In genomic region chr11:103662880-103663279, GRCh38 we compare ENCODE assay signal across 18 cellular contexts.
A peak's percentile ranks its signal among the peaks of the same experiment; 100 is the strongest.
DNase-seq lines count a peak whose midpoint lies in the region; ATAC-seq and TF ChIP-seq lines count a peak whose summit lies in the region.
"Had no signal": no experiment of that assay in that cellular context is flagged by ENCODE, and none has a peak within 500 bp of the region (broad histone marks: within the 10 kb centered on the region; RNA-seq: fewer than 3 reads in every experiment).

No MANE protein-coding gene starts in this region.

- H3K27me3 Mint-ChIP-seq in activated T-helper 1 cell treated with anti-CD3 and anti-CD28 coated beads, Interleukin-12 subunit alpha, Interleukin-12 subunit beta, Interleukin-2, Interleukin-4 antibody, amounts not matched to agents 30 ng/mL and 10 ng/mL and 1 ng/mL, durations not matched to agents 14 hours and 24 hours and 36 hours (ENCODE audit: insufficient read depth), result peaks cover 2% of the 10 kb centered on the region
- H3K27me3 Mint-ChIP-seq: activated CD4-positive, alpha-beta memory T cell treated with anti-CD3 and anti-CD28 coated beads, Interleukin-2, amount 10 ng/mL, durations not matched to agents 7 days and 5 days had no signal

- no peak for TF ChIP-seq POLR2A in heart left ventricle (IDR thresholded peaks at IDR 0.05)

- H3K27ac ChIP-seq in heart left ventricle, result no peak overlapping the region
- H3K27ac ChIP-seq: dorsolateral prefrontal cortex, gastrocnemius medialis, uterus had no signal

- H3K4me3 ChIP-seq in heart left ventricle, result peak overlapping the region in 1 of 12 donors; percentile 7
- H3K4me3 ChIP-seq: dorsolateral prefrontal cortex, gastrocnemius medialis, uterus had no signal

- TF ChIP-seq CTCF in heart left ventricle (IDR thresholded peaks at IDR 0.05), result no peak

- no peaks in the 10 kb centered on the region for H3K9me3 Mint-ChIP-seq in activated T-helper 1 cell treated with anti-CD3 and anti-CD28 coated beads, Interleukin-12 subunit alpha, Interleukin-12 subunit beta, Interleukin-2, Interleukin-4 antibody, amounts not matched to agents 30 ng/mL and 10 ng/mL and 1 ng/mL, durations not matched to agents 14 hours and 24 hours and 36 hours
- H3K9me3 Mint-ChIP-seq: activated CD4-positive, alpha-beta memory T cell treated with anti-CD3 and anti-CD28 coated beads, Interleukin-2, amount 10 ng/mL, durations not matched to agents 7 days and 5 days had no signal

- intact Hi-C loops in activated T-helper 1 cell treated with anti-CD3 and anti-CD28 coated beads, Interleukin-12 subunit alpha, Interleukin-12 subunit beta, Interleukin-2, Interleukin-4 antibody, amounts not matched to agents 30 ng/mL and 10 ng/mL and 1 ng/mL, durations not matched to agents 14 hours and 24 hours and 36 hours (cut with micrococcal nuclease), result no loop called here
- intact Hi-C loops in heart left ventricle (cut with DNase I), result no loop called here

- no peaks in the 10 kb centered on the region for H3K27me3 ChIP-seq in heart left ventricle
- H3K27me3 ChIP-seq: dorsolateral prefrontal cortex, gastrocnemius medialis, uterus had no signal

- WGBS in heart left ventricle, 4 donors, result 14 to 26% (median 15%) methylated on average over 2 of the region's 2 CpGs

- H3K9me3 ChIP-seq in heart left ventricle, result no peaks in the 10 kb centered on the region
- H3K9me3 ChIP-seq: gastrocnemius medialis, uterus had no signal

- H3K36me3 ChIP-seq in heart left ventricle, result no peaks in the 10 kb centered on the region
- H3K36me3 ChIP-seq: gastrocnemius medialis, uterus had no signal

- H3K4me1 Mint-ChIP-seq in activated T-helper 1 cell treated with anti-CD3 and anti-CD28 coated beads, Interleukin-12 subunit alpha, Interleukin-12 subunit beta, Interleukin-2, Interleukin-4 antibody, amounts not matched to agents 30 ng/mL and 10 ng/mL and 1 ng/mL, durations not matched to agents 14 hours and 24 hours and 36 hours (ENCODE audit: low read depth), result no peaks in the 10 kb centered on the region
- H3K4me1 Mint-ChIP-seq: activated CD4-positive, alpha-beta memory T cell treated with anti-CD3 and anti-CD28 coated beads, Interleukin-2, amount 10 ng/mL, durations not matched to agents 7 days and 5 days had no signal

- DNase-seq in AML-193 (lab: John Stamatoyannopoulos, UW), result peak; percentile 31 to 35
- peak; percentile 9 for DNase-seq in NCI-H510A (lab: John Stamatoyannopoulos, UW)
- peak; percentile 29 to 30 for DNase-seq in dermis microvascular lymphatic vessel endothelial cell (ENCODE audit: low read depth in 2 of 2)
- DNase-seq in NCI-H146 treated with DMSO at 0.1 percent for 48 hours (lab: John Stamatoyannopoulos, UW; ENCODE audit: unreplicated experiment), result no peak
- no peak for DNase-seq in activated T-helper 1 cell treated with anti-CD3 and anti-CD28 coated beads, Interleukin-12 subunit alpha, Interleukin-12 subunit beta, Interleukin-2, Interleukin-4 antibody, amounts not matched to agents 30 ng/mL and 10 ng/mL and 1 ng/mL, durations not matched to agents 14 hours and 24 hours and 36 hours (ENCODE audit: low spot score)
- no peak for DNase-seq in heart left ventricle
- DNase-seq in LoVo (ENCODE audit: low spot score), result no peak
- DNase-seq: ACHN; activated CD4-positive, alpha-beta memory T cell treated with anti-CD3 and anti-CD28 coated beads, Interleukin-2, amount 10 ng/mL, durations not matched to agents 7 days and 5 days; activated effector memory CD4-positive, alpha-beta T cell treated with Interleukin-2 at 50 U/mL for 16 hours; DMS 273 treated with DMSO at 0.1 percent for 48 hours; dorsolateral prefrontal cortex; gastrocnemius medialis; H7; NCI-H187 treated with DMSO at 0.1 percent for 48 hours; stimulated activated CD4-positive, alpha-beta T cell treated with anti-CD3 and anti-CD28 coated beads, Interleukin-1b, Interleukin-23, amount 100 ng/mL, for 48 hours; uterus had no signal

- H3K4me3 Mint-ChIP-seq in activated T-helper 1 cell treated with anti-CD3 and anti-CD28 coated beads, Interleukin-12 subunit alpha, Interleukin-12 subunit beta, Interleukin-2, Interleukin-4 antibody, amounts not matched to agents 30 ng/mL and 10 ng/mL and 1 ng/mL, durations not matched to agents 14 hours and 24 hours and 36 hours, result no peak overlapping the region
- H3K4me3 Mint-ChIP-seq: activated CD4-positive, alpha-beta memory T cell treated with anti-CD3 and anti-CD28 coated beads, Interleukin-2, amount 10 ng/mL, durations not matched to agents 7 days and 5 days had no signal

- H3K4me1 ChIP-seq in heart left ventricle, result peaks cover 0 to 5% (median 0%) of the 10 kb centered on the region in 12 donors
- H3K4me1 ChIP-seq: gastrocnemius medialis, uterus had no signal

- no peak overlapping the region for H3K27ac Mint-ChIP-seq in activated T-helper 1 cell treated with anti-CD3 and anti-CD28 coated beads, Interleukin-12 subunit alpha, Interleukin-12 subunit beta, Interleukin-2, Interleukin-4 antibody, amounts not matched to agents 30 ng/mL and 10 ng/mL and 1 ng/mL, durations not matched to agents 14 hours and 24 hours and 36 hours
- H3K27ac Mint-ChIP-seq: activated CD4-positive, alpha-beta memory T cell treated with anti-CD3 and anti-CD28 coated beads, Interleukin-2, amount 10 ng/mL, durations not matched to agents 7 days and 5 days had no signal

- ATAC-seq in HG02884 (IDR thresholded peaks at IDR 0.05; ENCODE audit: unreplicated experiment), result peak; percentile 75
- ATAC-seq in heart left ventricle, result no peak
- ATAC-seq: gastrocnemius medialis had no signal

- no peaks in the 10 kb centered on the region for H3K36me3 Mint-ChIP-seq in activated T-helper 1 cell treated with anti-CD3 and anti-CD28 coated beads, Interleukin-12 subunit alpha, Interleukin-12 subunit beta, Interleukin-2, Interleukin-4 antibody, amounts not matched to agents 30 ng/mL and 10 ng/mL and 1 ng/mL, durations not matched to agents 14 hours and 24 hours and 36 hours (ENCODE audit: low read depth)

Comparison
In these comparisons a context has a peak if more than half of its experiments do, and no peak if none do; other contexts are left out.
1. DNase-seq: peak in AML-193 (2 of 2), NCI-H510A (single experiment) and dermis microvascular lymphatic vessel endothelial cell (2 of 2); none in NCI-H146 treated with DMSO at 0.1 percent for 48 hours (single experiment), activated T-helper 1 cell treated with anti-CD3 and anti-CD28 coated beads, Interleukin-12 subunit alpha, Interleukin-12 subunit beta, Interleukin-2, Interleukin-4 antibody, amounts not matched to agents 30 ng/mL and 10 ng/mL and 1 ng/mL, durations not matched to agents 14 hours and 24 hours and 36 hours (single experiment), heart left ventricle (0 of 5) and LoVo (single experiment).